Comparison of ENCODE assay signal across 8 cellular contexts in the genomic region with DNA sequence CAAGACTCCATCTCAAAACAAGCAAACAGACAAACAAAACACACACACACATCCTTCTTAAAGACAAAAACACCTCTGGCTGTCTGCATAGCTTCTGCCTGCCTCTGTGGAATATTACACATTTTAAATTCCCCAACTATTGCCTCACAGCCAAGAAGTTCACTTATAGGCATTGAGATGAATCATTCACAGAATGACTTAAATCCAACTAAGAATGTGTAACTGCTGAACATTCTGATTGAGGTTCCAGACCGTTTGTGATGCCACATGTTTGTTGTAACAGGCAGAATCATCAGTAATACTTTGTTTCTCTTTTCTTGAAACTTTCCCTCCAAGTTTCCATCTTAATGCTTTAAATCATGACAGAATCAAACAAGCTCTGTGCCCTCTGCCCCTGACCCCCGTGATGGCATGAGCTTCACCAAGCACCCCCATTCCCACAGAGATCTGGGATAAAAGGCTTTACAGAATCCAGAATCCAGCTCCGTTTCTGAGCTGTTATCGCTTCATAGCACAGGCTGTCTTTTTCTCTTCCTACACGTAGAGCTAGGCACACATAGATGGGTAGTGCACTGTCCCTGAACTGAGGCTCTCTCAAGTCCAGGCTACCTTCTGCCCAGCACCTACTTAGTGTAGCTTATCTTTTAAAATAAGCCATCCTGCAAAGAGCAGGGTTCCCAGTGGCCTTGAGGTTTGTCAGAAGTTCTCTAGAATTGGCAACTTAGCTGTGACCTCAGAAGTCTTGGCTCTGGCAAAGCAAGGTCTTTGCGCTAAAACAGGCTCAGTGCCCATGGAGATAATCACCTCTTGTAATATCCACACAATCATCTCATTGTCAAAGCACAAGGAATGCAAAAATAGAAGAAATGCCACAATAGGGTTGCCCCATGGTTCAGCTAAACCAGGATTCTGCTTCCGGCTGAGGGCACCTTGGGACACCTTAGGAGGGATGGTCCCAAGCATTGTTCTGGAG. TPM values are rescaled to one million over a fixed set of nuclear protein-coding genes. Genes with fewer than 3 reads are reported as not detected.
DNase-seq lines count a peak whose midpoint lies in the region; ATAC-seq, FAIRE-seq and TF ChIP-seq lines count a peak whose summit lies in the region.

No MANE protein-coding gene starts in this region.

- in situ Hi-C loops in GM12878 (cut with MboI): no loop called here

- H3K9ac ChIP-seq in GM12878 (ENCODE audit: control insufficient read depth, insufficient read depth, low read length): no peak overlapping the region

- no peak overlapping the region for H2AFZ ChIP-seq in GM12878 (ENCODE audit: control insufficient read depth, low read depth, low read length)

- RAD21 ChIA-PET in GM12878 (lab: Charles Lee; ENCODE audit: unreplicated experiment): interaction anchor here (0.7 to 1.0 kb wide), 3 partner anchors 36 to 121 kb away, joined by 3 to 5 read pairs (median 3); no protein-coding TSS in a partner anchor

- no peaks in the 10 kb centered on the region for H3K27me3 Mint-ChIP-seq in activated naive CD8-positive, alpha-beta T cell treated with anti-CD3 and anti-CD28 coated beads, Interleukin-2, amount 50 U/mL, for 24 hours
- peaks cover 4% of the 10 kb centered on the region for H3K27me3 Mint-ChIP-seq in activated naive CD8-positive, alpha-beta T cell treated with anti-CD3 and anti-CD28 coated beads for 36 hours
- peaks cover 11 to 14% of the 10 kb centered on the region in 2 donors for H3K27me3 Mint-ChIP-seq in stimulated activated naive B cell treated with anti-CD40 and anti-IgM and Interleukin-4, amounts not matched to agents 10 μg/mL and 1 μg/mL and 100 μg/mL, for 72 hours

- no peaks in the 10 kb centered on the region for H3K9me3 Mint-ChIP-seq in activated naive CD8-positive, alpha-beta T cell treated with anti-CD3 and anti-CD28 coated beads, Interleukin-2, amount 50 U/mL, for 24 hours
- H3K9me3 Mint-ChIP-seq in activated naive CD8-positive, alpha-beta T cell treated with anti-CD3 and anti-CD28 coated beads for 36 hours: no peaks in the 10 kb centered on the region
- H3K9me3 Mint-ChIP-seq in stimulated activated naive B cell treated with anti-CD40 and anti-IgM and Interleukin-4, amounts not matched to agents 10 μg/mL and 1 μg/mL and 100 μg/mL, for 72 hours: no peaks in the 10 kb centered on the region

- no peak for TF ChIP-seq POLR2A in GM12878 (IDR thresholded peaks at IDR 0.05; ENCODE audit: low read depth, low read length)

- H4K20me1 ChIP-seq in GM12878 (ENCODE audit: control insufficient read depth, insufficient read depth): no peaks in the 10 kb centered on the region

- WGBS in GM12878 (ENCODE audit: insufficient coverage, insufficient replicate concordance, low lambda C conversion rate, missing lambda C conversion rate): 45% methylated on average over 7 of the region's 7 CpGs

- no peak overlapping the region for H3K4me2 ChIP-seq in GM12878 (ENCODE audit: control insufficient read depth, insufficient read depth)

- no peak overlapping the region for H3K27ac Mint-ChIP-seq in activated naive CD8-positive, alpha-beta T cell treated with anti-CD3 and anti-CD28 coated beads, Interleukin-2, amount 50 U/mL, for 24 hours
- no peak overlapping the region for H3K27ac Mint-ChIP-seq in activated naive CD8-positive, alpha-beta T cell treated with anti-CD3 and anti-CD28 coated beads for 36 hours
- H3K27ac Mint-ChIP-seq in stimulated activated naive B cell treated with anti-CD40 and anti-IgM and Interleukin-4, amounts not matched to agents 10 μg/mL and 1 μg/mL and 100 μg/mL, for 72 hours: no peak overlapping the region

- no peaks in the 10 kb centered on the region for H3K4me1 ChIP-seq in GM12878 (ENCODE audit: control insufficient read depth, insufficient read depth, low read length)

- H3K4me3 Mint-ChIP-seq in activated naive CD8-positive, alpha-beta T cell treated with anti-CD3 and anti-CD28 coated beads, Interleukin-2, amount 50 U/mL, for 24 hours: no peak overlapping the region
- no peak overlapping the region for H3K4me3 Mint-ChIP-seq in activated naive CD8-positive, alpha-beta T cell treated with anti-CD3 and anti-CD28 coated beads for 36 hours
- H3K4me3 Mint-ChIP-seq in stimulated activated naive B cell treated with anti-CD40 and anti-IgM and Interleukin-4, amounts not matched to agents 10 μg/mL and 1 μg/mL and 100 μg/mL, for 72 hours: no peak overlapping the region

- ATAC-seq in activated naive CD8-positive, alpha-beta T cell treated with anti-CD3 and anti-CD28 coated beads, Interleukin-2, amount 50 U/mL, for 24 hours: peak; percentile 21
- ATAC-seq in GM12878 (peak; percentile 17; the same call in 2 of the 3 replicates), GM18870 (IDR thresholded peaks at IDR 0.05; ENCODE audit: unreplicated experiment) (no peak)
- no peak for ATAC-seq in stimulated activated naive B cell treated with anti-CD40 and anti-IgM and Interleukin-4, amounts not matched to agents 10 μg/mL and 1 μg/mL and 100 μg/mL, for 72 hours (replicated peaks)

- SMC1A ChIA-PET in GM12878 (lab: Charles Lee; ENCODE audit: uncharacterized antibody, unreplicated experiment): interaction anchor here (0.7 to 2.9 kb wide), 6 partner anchors 9 to 185 kb away, joined by 3 to 9 read pairs (median 5); no protein-coding TSS in a partner anchor

- POLR2A ChIA-PET in GM12878 (lab: Charles Lee): interaction anchor here (0.6 to 1.2 kb wide), 2 partner anchors 11 to 442 kb away, joined by 3 read pairs; no protein-coding TSS in a partner anchor

- CTCF ChIA-PET in GM12878 (lab: Yijun Ruan, JAX): interaction anchor here (1.2 to 2.2 kb wide), 2 partner anchors 9 to 12 kb away, joined by 6 to 7 read pairs; no protein-coding TSS in a partner anchor

- no TSS peak for BruUV-seq in GM12878 (replicated peaks; lab: Mats Ljungman, UMichigan)

- peaks cover 0 to 4% of the 10 kb centered on the region in 2 experiments; a peak in 1 of 4 replicates for H3K27me3 ChIP-seq in GM12878 (replicated peaks in 1 of 2; ENCODE audit: control insufficient read depth in 2 of 2, insufficient read depth in 2 of 2, low read length in 1 of 2)

- TF ChIP-seq RAD21 in GM12878 (IDR thresholded peaks at IDR 0.05; ENCODE audit: insufficient read depth, low read depth, low read length): no peak

- H3K4me1 Mint-ChIP-seq in activated naive CD8-positive, alpha-beta T cell treated with anti-CD3 and anti-CD28 coated beads, Interleukin-2, amount 50 U/mL, for 24 hours: no peaks in the 10 kb centered on the region
- peaks cover 2% of the 10 kb centered on the region for H3K4me1 Mint-ChIP-seq in activated naive CD8-positive, alpha-beta T cell treated with anti-CD3 and anti-CD28 coated beads for 36 hours
- no peaks in the 10 kb centered on the region for H3K4me1 Mint-ChIP-seq in stimulated activated naive B cell treated with anti-CD40 and anti-IgM and Interleukin-4, amounts not matched to agents 10 μg/mL and 1 μg/mL and 100 μg/mL, for 72 hours

- no peaks in the 10 kb centered on the region for H3K79me2 ChIP-seq in GM12878 (ENCODE audit: control insufficient read depth, insufficient read depth, low read length)

- intact Hi-C loops in GM12878 (cut with micrococcal nuclease; ENCODE audit: unreplicated experiment): no loop called here

- H3K36me3 ChIP-seq in GM12878 (ENCODE audit: control insufficient read depth in 2 of 2, insufficient read depth in 2 of 2, low read length in 1 of 2): no peaks in the 10 kb centered on the region

- TF ChIP-seq EP300 in GM12878 (IDR thresholded peaks at IDR 0.05; ENCODE audit: borderline replicate concordance in 1 of 2, control insufficient read depth in 1 of 2, low read depth in 2 of 2, low read length in 2 of 2): no peak

- FAIRE-seq in GM12878 (lab: Jason Lieb, UNC) (no peak), urothelium cell line (lab: Jason Lieb, UNC) (no peak)

- H3K9me3 ChIP-seq in GM12878 (replicated peaks; ENCODE audit: control insufficient read depth, insufficient read depth, low read length): no peaks in the 10 kb centered on the region

- no peak overlapping the region for H3K27ac ChIP-seq in GM12878 (ENCODE audit: control insufficient read depth, insufficient read depth)

- no peak for DNase-seq in activated naive CD8-positive, alpha-beta T cell treated with anti-CD3 and anti-CD28 coated beads, Interleukin-2, amount 50 U/mL, for 24 hours
- no peak for DNase-seq in activated naive CD8-positive, alpha-beta T cell treated with anti-CD3 and anti-CD28 coated beads for 36 hours
- no peak for DNase-seq in GM12878 (ENCODE audit: low read depth, low spot score)
- peak; percentile 92 for DNase-seq in kidney tubule cell (ENCODE audit: low spot score)
- DNase-seq in urothelium cell line (ENCODE audit: low spot score): peak; percentile 62
- DNase-seq in OCI-M2 (lab: John Stamatoyannopoulos, UW; ENCODE audit: unreplicated experiment): no peak
- no peak for DNase-seq in stimulated activated naive B cell treated with anti-CD40 and anti-IgM and Interleukin-4, amounts not matched to agents 10 μg/mL and 1 μg/mL and 100 μg/mL, for 72 hours

- TF ChIP-seq CTCF in GM12878 (IDR thresholded peaks at IDR 0.05 in 2 of 3, conservative IDR thresholded peaks at IDR 0.05 in 1 of 3; ENCODE audit: control insufficient read depth in 2 of 3, extremely low read depth in 1 of 3, insufficient read depth in 1 of 3, low read depth in 3 of 3, low read length in 3 of 3): no peak

- H3K36me3 Mint-ChIP-seq in activated naive CD8-positive, alpha-beta T cell treated with anti-CD3 and anti-CD28 coated beads, Interleukin-2, amount 50 U/mL, for 24 hours (ENCODE audit: low read depth): no peaks in the 10 kb centered on the region
- H3K36me3 Mint-ChIP-seq in activated naive CD8-positive, alpha-beta T cell treated with anti-CD3 and anti-CD28 coated beads for 36 hours: no peaks in the 10 kb centered on the region
- H3K36me3 Mint-ChIP-seq in stimulated activated naive B cell treated with anti-CD40 and anti-IgM and Interleukin-4, amounts not matched to agents 10 μg/mL and 1 μg/mL and 100 μg/mL, for 72 hours: no peaks in the 10 kb centered on the region

- H3K4me3 ChIP-seq in GM12878: no peak overlapping the region

RNA-seq across cellular contexts. Expression of gene EPAS1, which starts 32.9 kb away (rescaled TPM):
- total RNA-seq in activated naive CD8-positive, alpha-beta T cell treated with anti-CD3 and anti-CD28 coated beads for 36 hours: 1 to 10 TPM in 1 of 2 experiments, under 1 TPM in 1; 0.78 to 1.5 TPM
- 17.2 and 18.5 TPM in 2 replicates for total RNA-seq in GM12878 (2013; cell fraction: nucleolus; rRNA removed)
- total RNA-seq in GM12878 (2014; rRNA removed): 1.3 and 1.5 TPM in 2 replicates
- total RNA-seq in GM12878 (2014; rRNA removed; fragmentation: Illumina TruSeq; extraction: Trizol): 0.18 and 0.51 TPM in 2 replicates
- 1.5 and 2.5 TPM in 2 replicates for total RNA-seq in GM12878 (2021)
- polyA plus RNA-seq in GM12878 (2011; ENCODE audit: low read depth): 0.07 TPM
- 7.0 and 22.0 TPM in 2 replicates for polyA plus RNA-seq in GM12878 (2011; rRNA removed)
- polyA plus RNA-seq in GM12878 (2011; cell fraction: cytosol; rRNA removed): 7.8 and 12.6 TPM in 2 replicates
- polyA plus RNA-seq in GM12878 (2011; cell fraction: nucleus; rRNA removed): 25.0 and 34.5 TPM in 2 replicates
- 0.30 and 0.76 TPM in 2 replicates for polyA plus RNA-seq in GM12878 (2012)
- 0.95 and 1.3 TPM in 2 replicates for polyA plus RNA-seq in GM12878 (2014; fragmentation: Illumina TruSeq; extraction: Trizol)
- polyA plus RNA-seq in GM12878 (2014; fragmentation: Nextera tagmentation; extraction: Ambion mirVana): under 1 TPM in 1 of 2 experiments, not detected in 1; 0.11 TPM
- polyA plus RNA-seq in GM12878 (2014; rRNA removed): 0.69 and 1.3 TPM in 2 replicates
- polyA plus RNA-seq in GM12878 (2016; fragmentation: Nextera tagmentation; extraction: Ambion mirVana): under 1 TPM; 0.23 to 0.62 TPM
- 13.5 and 20.9 TPM in 2 replicates for polyA minus RNA-seq in GM12878 (2011; rRNA and poly(A)+ RNA removed)
- polyA minus RNA-seq in GM12878 (2011; cell fraction: cytosol; rRNA and poly(A)+ RNA removed): 13.9 and 15.5 TPM in 2 replicates
- polyA minus RNA-seq in GM12878 (2011; cell fraction: nucleus; rRNA and poly(A)+ RNA removed): 15.7 and 27.0 TPM in 2 replicates

Comparison
In these comparisons a context has a peak if more than half of its experiments do, and no peak if none do; other contexts are left out.
1. ATAC-seq: peak in activated naive CD8-positive, alpha-beta T cell treated with anti-CD3 and anti-CD28 coated beads, Interleukin-2, amount 50 U/mL, for 24 hours (single experiment) and GM12878 (single experiment); none in GM18870 (single experiment) and stimulated activated naive B cell treated with anti-CD40 and anti-IgM and Interleukin-4, amounts not matched to agents 10 μg/mL and 1 μg/mL and 100 μg/mL, for 72 hours (0 of 2).
2. DNase-seq: peak in kidney tubule cell (single experiment) and urothelium cell line (single experiment); none in activated naive CD8-positive, alpha-beta T cell treated with anti-CD3 and anti-CD28 coated beads, Interleukin-2, amount 50 U/mL, for 24 hours (single experiment), activated naive CD8-positive, alpha-beta T cell treated with anti-CD3 and anti-CD28 coated beads for 36 hours (single experiment), GM12878 (single experiment), OCI-M2 (single experiment) and stimulated activated naive B cell treated with anti-CD40 and anti-IgM and Interleukin-4, amounts not matched to agents 10 μg/mL and 1 μg/mL and 100 μg/mL, for 72 hours (single experiment).